In genomic region chr12:83128529-83128928, GRCh38 we compare ENCODE assay signal across 21 cellular contexts.
"Had no signal": no experiment of that assay in that cellular context is flagged by ENCODE, and none has a peak within 500 bp of the region (broad histone marks: within the 10 kb centered on the region; RNA-seq: fewer than 3 reads in every experiment).

No MANE protein-coding gene starts in this region.

- H3K4me1 Mint-ChIP-seq: activated naive CD8-positive, alpha-beta T cell treated with anti-CD3 and anti-CD28 coated beads for 36 hours had no signal

- H3K27me3 ChIP-seq: sigmoid colon, vagina had no signal

- H3K4me3 Mint-ChIP-seq: activated naive CD8-positive, alpha-beta T cell treated with anti-CD3 and anti-CD28 coated beads for 36 hours; type B pancreatic cell; WTC11 had no signal

- H3K9me3 Mint-ChIP-seq: activated naive CD8-positive, alpha-beta T cell treated with anti-CD3 and anti-CD28 coated beads for 36 hours; type B pancreatic cell; WTC11 had no signal

- H3K27me3 Mint-ChIP-seq: activated naive CD8-positive, alpha-beta T cell treated with anti-CD3 and anti-CD28 coated beads for 36 hours; type B pancreatic cell had no signal

- H3K27ac ChIP-seq: lower lobe of right lung, sigmoid colon, thoracic aorta, vagina had no signal

- H3K9me3 ChIP-seq: lower lobe of right lung, mucosa of descending colon, sigmoid colon, thoracic aorta, vagina had no signal

- H3K27ac Mint-ChIP-seq: activated naive CD8-positive, alpha-beta T cell treated with anti-CD3 and anti-CD28 coated beads for 36 hours; type B pancreatic cell; WTC11 had no signal

- H3K4me3 ChIP-seq: lower lobe of right lung, mucosa of descending colon, sigmoid colon, thoracic aorta, vagina had no signal

- ATAC-seq: left lobe of liver, lower lobe of right lung, mucosa of descending colon, WTC11 had no signal

- H3K36me3 Mint-ChIP-seq: WTC11 had no signal

- H3K36me3 ChIP-seq: thoracic aorta, vagina had no signal

- H3K4me1 ChIP-seq: vagina had no signal

- DNase-seq: activated CD4-positive, alpha-beta T cell treated with anti-CD3 and anti-CD28 coated beads, Interleukin-2, amount 50 U/mL, for 48 hours; activated naive CD4-positive, alpha-beta T cell treated with Interleukin-2 at 50 U/mL for 16 hours; activated naive CD8-positive, alpha-beta T cell treated with anti-CD3 and anti-CD28 coated beads for 36 hours; activated T-cell treated with anti-CD3 and anti-CD28 coated beads, Interleukin-2, amount 50 U/mL, for 48 hours; amniotic stem cell; cerebellar nuclear complex; cortex of kidney; effector CD4-positive, alpha-beta T cell; lower lobe of right lung; mesendoderm; mucosa of descending colon; occipital lobe; sigmoid colon; stimulated activated CD4-positive, alpha-beta T cell treated with anti-CD3 and anti-CD28 coated beads, Interleukin-4, amount 100 ng/mL, for 1 hour; stimulated activated naive CD4-positive, alpha-beta T cell; T-helper 1 cell had no signal
